In the genomic region with DNA sequence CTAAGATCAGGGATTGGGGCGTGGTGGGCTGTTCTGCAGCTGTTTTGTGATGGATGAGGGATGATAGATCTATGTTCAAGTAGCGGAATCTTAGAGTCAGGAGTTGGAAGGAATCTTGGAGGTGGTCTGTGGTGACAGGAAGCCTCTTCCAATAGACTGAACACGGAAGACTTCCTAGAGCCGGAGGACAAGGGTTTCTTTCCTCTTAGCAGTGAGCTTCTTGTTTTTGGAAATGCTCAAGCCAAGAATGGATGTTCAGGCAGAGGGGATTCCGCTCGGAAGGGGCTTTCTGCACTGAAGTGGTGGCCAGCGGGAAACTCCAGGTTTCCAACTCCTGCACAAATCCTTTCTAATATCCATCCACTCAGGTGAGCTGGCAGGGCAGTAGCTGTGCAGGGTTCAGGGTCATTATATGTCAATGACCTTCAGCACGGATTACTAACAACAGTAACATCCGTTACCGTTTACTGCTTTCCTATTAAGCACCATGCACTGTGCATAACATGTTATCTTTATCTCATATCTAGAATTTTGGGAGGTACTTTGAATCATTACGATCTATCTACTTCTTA, we compare ENCODE assay signal across 8 cellular contexts. TPM values are rescaled to one million over a fixed set of nuclear protein-coding genes. Genes with fewer than 3 reads are reported as not detected.
DNase-seq lines count a peak whose midpoint lies in the region; TF ChIP-seq lines count a peak whose summit lies in the region.

No MANE protein-coding gene starts in this region.

- peaks cover 36% of the 10 kb centered on the region for H3K4me1 Mint-ChIP-seq in activated naive CD4-positive, alpha-beta T cell treated with anti-CD3 and anti-CD28 coated beads, Interleukin-2, amount 50 U/mL, for 24 hours
- peaks cover 23% of the 10 kb centered on the region for H3K4me1 Mint-ChIP-seq in chondrocyte (ENCODE audit: low read depth)

- intact Hi-C loops in posterior vena cava (cut with DNase I): loop anchor here in 1 of 2 donors (10.0 kb wide), 1 partner anchor 271 kb away; the partner anchor contains the start of genes ECHDC2 and SCP2

- H3K36me3 ChIP-seq in Karpas-422 (ENCODE audit: insufficient read depth, low read length): 0 out of 2 replicates have a peak, but pooled peaks cover 5% of the 10 kb centered on the region
- H3K36me3 ChIP-seq in muscle layer of colon (ENCODE audit: insufficient read depth, low read length): peaks cover 5% of the 10 kb centered on the region

- peak overlapping the region; percentile 78; the same call in 1 of the 2 replicates for H2AFZ ChIP-seq in Karpas-422 (ENCODE audit: low read length)

- no peaks in the 10 kb centered on the region for H3K9me3 ChIP-seq in Karpas-422 (ENCODE audit: low read length)
- H3K9me3 ChIP-seq in muscle layer of colon (ENCODE audit: low read length): no peaks in the 10 kb centered on the region

- H3K79me2 ChIP-seq in Karpas-422 (ENCODE audit: low read length): peaks cover 34% of the 10 kb centered on the region

- H3K27ac ChIP-seq in Karpas-422 (ENCODE audit: low read length) (no peak overlapping the region), muscle layer of colon (ENCODE audit: low read depth, low read length) (peak overlapping the region; percentile 98)

- H3K4me1 ChIP-seq in Karpas-422 (ENCODE audit: low read length) (peaks cover 29% of the 10 kb centered on the region), muscle layer of colon (ENCODE audit: insufficient read depth, low read length) (peaks cover 29% of the 10 kb centered on the region)

- H3K27ac Mint-ChIP-seq in activated naive CD4-positive, alpha-beta T cell treated with anti-CD3 and anti-CD28 coated beads, Interleukin-2, amount 50 U/mL, for 24 hours: peak overlapping the region; percentile 96
- peak overlapping the region; percentile 84 for H3K27ac Mint-ChIP-seq in chondrocyte (ENCODE audit: unreplicated experiment)

- peaks cover 2% of the 10 kb centered on the region for H3K36me3 Mint-ChIP-seq in activated naive CD4-positive, alpha-beta T cell treated with anti-CD3 and anti-CD28 coated beads, Interleukin-2, amount 50 U/mL, for 24 hours
- H3K36me3 Mint-ChIP-seq in chondrocyte (ENCODE audit: low read depth): no peaks in the 10 kb centered on the region

- no peak for DNase-seq in activated naive CD4-positive, alpha-beta T cell treated with Interleukin-2 at 50 U/mL for 16 hours
- DNase-seq in Karpas-422 (no peak), chondrocyte (ENCODE audit: low spot score) (no peak), DMS153 treated with DMSO at 0.1 percent for 48 hours (lab: John Stamatoyannopoulos, UW; ENCODE audit: unreplicated experiment) (no peak), posterior vena cava (ENCODE audit: low spot score) (no peak), hepatic stellate cell (ENCODE audit: low spot score) (no peak)

- TF ChIP-seq CTCF in chondrocyte (IDR thresholded peaks at IDR 0.05): no peak

- H3K9me3 Mint-ChIP-seq in activated naive CD4-positive, alpha-beta T cell treated with anti-CD3 and anti-CD28 coated beads, Interleukin-2, amount 50 U/mL, for 24 hours: no peaks in the 10 kb centered on the region
- no peaks in the 10 kb centered on the region for H3K9me3 Mint-ChIP-seq in chondrocyte (ENCODE audit: low read depth)

- H3K9ac ChIP-seq in Karpas-422 (ENCODE audit: low read length) (peak overlapping the region; percentile 98), muscle layer of colon (ENCODE audit: low read length) (peak overlapping the region; percentile 6)

- peak overlapping the region; percentile 93 for H3K4me3 Mint-ChIP-seq in activated naive CD4-positive, alpha-beta T cell treated with anti-CD3 and anti-CD28 coated beads, Interleukin-2, amount 50 U/mL, for 24 hours
- H3K4me3 Mint-ChIP-seq in chondrocyte (ENCODE audit: unreplicated experiment): peak overlapping the region; percentile 97

- peak overlapping the region; percentile 95 for H3K4me3 ChIP-seq in Karpas-422 (ENCODE audit: low read length)
- peak overlapping the region; percentile 11 to 87 for H3K4me3 ChIP-seq in muscle layer of colon (ENCODE audit: low read depth in 1 of 2, low read length in 2 of 2)

- no peaks in the 10 kb centered on the region; the same call in 1 of the 2 replicates for H4K20me1 ChIP-seq in Karpas-422 (ENCODE audit: insufficient read depth, low read depth, low read length)

- H3K4me2 ChIP-seq in Karpas-422 (ENCODE audit: low read depth, low read length, poor library complexity, severe bottlenecking): peak overlapping the region; percentile 97

- H3K27me3 ChIP-seq in Karpas-422 (ENCODE audit: low read length) (no peaks in the 10 kb centered on the region), muscle layer of colon (ENCODE audit: control insufficient read depth in 1 of 2, insufficient read depth in 2 of 2, low read length in 2 of 2) (no peaks in the 10 kb centered on the region)

- no peaks in the 10 kb centered on the region for H3K9me2 ChIP-seq in Karpas-422 (replicated peaks; ENCODE audit: insufficient read depth, low read length)

- H3K27me3 Mint-ChIP-seq in activated naive CD4-positive, alpha-beta T cell treated with anti-CD3 and anti-CD28 coated beads, Interleukin-2, amount 50 U/mL, for 24 hours: no peaks in the 10 kb centered on the region
- H3K27me3 Mint-ChIP-seq in chondrocyte (ENCODE audit: low read depth): no peaks in the 10 kb centered on the region

RNA-seq across cellular contexts. Expression of gene CPT2, which starts 0.6 kb away (rescaled TPM):
- 32.3 and 37.3 TPM in 2 replicates for total RNA-seq in Karpas-422 (2014; rRNA removed; shearing (Covaris generic); ENCODE audit: low replicate concordance)
- total RNA-seq in chondrocyte (11.0 to 12.6 TPM (median 12.3 TPM) in 3 replicates), posterior vena cava (10 to 100 TPM in 1 of 2 donors, 1 to 10 TPM in 1; 9.6 to 16.6 TPM)

RNA-seq across cellular contexts. Expression of gene CZIB, which starts 24.4 kb away (rescaled TPM):
- 64.2 and 72.7 TPM in 2 replicates for total RNA-seq in Karpas-422 (2014; rRNA removed; shearing (Covaris generic); ENCODE audit: low replicate concordance)
- total RNA-seq in chondrocyte (39.7 to 49.3 TPM (median 41.6 TPM) in 3 replicates), posterior vena cava (10 to 100 TPM; 49.4 to 72.5 TPM)

RNA-seq across cellular contexts. Expression of gene MAGOH, which starts 42.3 kb away (rescaled TPM):
- 67.1 and 76.4 TPM in 2 replicates for total RNA-seq in Karpas-422 (2014; rRNA removed; shearing (Covaris generic); ENCODE audit: low replicate concordance)
- 27.2 to 32.6 TPM (median 29.0 TPM) in 3 replicates for total RNA-seq in chondrocyte
- 10 to 100 TPM; 24.0 to 32.2 TPM for total RNA-seq in posterior vena cava

RNA-seq across cellular contexts. Expression of gene SLC1A7, which starts 53.6 kb away (rescaled TPM):
- not detected in 2 replicates for total RNA-seq in Karpas-422 (2014; rRNA removed; shearing (Covaris generic); ENCODE audit: low replicate concordance)
- total RNA-seq in chondrocyte (not detected in 3 replicates), posterior vena cava (1 to 10 TPM; 1.7 to 2.5 TPM)
